8 cellular contexts compared by ENCODE assay signal in genomic region chrX:107205770-107206696, GRCh38. TPM values are rescaled to one million over a fixed set of nuclear protein-coding genes. Genes with fewer than 3 reads are reported as not detected.
A peak's percentile ranks its signal among the peaks of the same experiment; 100 is the strongest.
DNase-seq lines count a peak whose midpoint lies in the region; ATAC-seq lines count a peak whose summit lies in the region.

Gene DNAAF6 (plus strand): TSS chrX:107206611. CDS start chrX:107212876, 6,265 bp downstream.
Gene NUP62CL (minus strand): TSS chrX:107206433. CDS start chrX:107175146, 31,287 bp downstream.

- intact Hi-C loops in naive thymus-derived CD4-positive, alpha-beta T cell (cut with micrococcal nuclease), result loop anchor here (1.0 to 10.0 kb wide), 5 partner anchors 88 to 422 kb away; partner anchors contain the start of genes PRPS1 (in 2 of the 2) and RBM41 (in 2 of the 2)

- H3K4me1 Mint-ChIP-seq in naive thymus-derived CD4-positive, alpha-beta T cell, result peaks cover 0 to 11% (median 3%) of the 10 kb centered on the region in 7 donors

- no peaks in the 10 kb centered on the region for H3K9me3 Mint-ChIP-seq in naive thymus-derived CD4-positive, alpha-beta T cell

- peak within 1 kb of the TSS; percentile 57 for H3K27ac ChIP-seq in naive thymus-derived CD4-positive, alpha-beta T cell (ENCODE audit: low read depth, low read length)

- H3K27ac Mint-ChIP-seq in naive thymus-derived CD4-positive, alpha-beta T cell, result peak within 1 kb of the TSS; percentile 28 to 84 (median 74)

- no peaks in the 10 kb centered on the region for H3K27me3 ChIP-seq in naive thymus-derived CD4-positive, alpha-beta T cell (ENCODE audit: control insufficient read depth in 2 of 2, insufficient read depth in 2 of 2, low read length in 2 of 2)

- peaks cover 0 to 2% (median 0%) of the 10 kb centered on the region in 5 donors for H3K27me3 Mint-ChIP-seq in naive thymus-derived CD4-positive, alpha-beta T cell

- H3K36me3 Mint-ChIP-seq in naive thymus-derived CD4-positive, alpha-beta T cell, result no peaks in the 10 kb centered on the region

- CTCF ChIA-PET in naive thymus-derived CD4-positive, alpha-beta T cell (lab: Charles Lee), result no interaction called here

- POLR2A ChIA-PET in naive thymus-derived CD4-positive, alpha-beta T cell (lab: Charles Lee), result no interaction called here

- no peaks in the 10 kb centered on the region for H3K36me3 ChIP-seq in naive thymus-derived CD4-positive, alpha-beta T cell (ENCODE audit: control insufficient read depth in 2 of 3, insufficient read depth in 3 of 3, low read length in 3 of 3)

- peak; percentile 65 for ATAC-seq in GM19324 (IDR thresholded peaks at IDR 0.05; ENCODE audit: low FRiP score, unreplicated experiment)
- peak; percentile 97 for ATAC-seq in HG03442 (IDR thresholded peaks at IDR 0.05; ENCODE audit: unreplicated experiment)
- peak; percentile 80 for ATAC-seq in esophagus mucosa
- ATAC-seq in naive thymus-derived CD4-positive, alpha-beta T cell, result peak; percentile 94

- H3K4me1 ChIP-seq in naive thymus-derived CD4-positive, alpha-beta T cell (ENCODE audit: control insufficient read depth in 2 of 2, insufficient read depth in 2 of 2, low read length in 2 of 2), result no peaks in the 10 kb centered on the region

- H3K4me3 ChIP-seq in naive thymus-derived CD4-positive, alpha-beta T cell (ENCODE audit: low read length), result peak within 1 kb of the TSS; percentile 72

- no peaks in the 10 kb centered on the region for H3K9me3 ChIP-seq in naive thymus-derived CD4-positive, alpha-beta T cell (ENCODE audit: control insufficient read depth in 2 of 3, low read length in 3 of 3)

- H3K4me3 Mint-ChIP-seq in naive thymus-derived CD4-positive, alpha-beta T cell, result peak within 1 kb of the TSS; percentile 80 to 93 (median 90)

- DNase-seq in AG08395 (ENCODE audit: low spot score), result peak; percentile 2
- DNase-seq in NCI-H748 treated with DMSO at 0.1 percent for 48 hours (lab: John Stamatoyannopoulos, UW), result peak; percentile 79
- peak; percentile 47 for DNase-seq in activated T-cell treated with anti-CD3 and anti-CD28 coated beads for 4 hours
- DNase-seq in naive thymus-derived CD4-positive, alpha-beta T cell, result peak; percentile 28 to 75 (median 61)
- peak; percentile 53 for DNase-seq in stimulated activated naive CD4-positive, alpha-beta T cell treated with Interleukin-2 at 50 U/mL for 16 hours (lab: John Stamatoyannopoulos, UW)

RNA-seq across cellular contexts. Expression of gene DNAAF6, which starts in this region (rescaled TPM):
- not detected for total RNA-seq in esophagus mucosa
- not detected for total RNA-seq in naive thymus-derived CD4-positive, alpha-beta T cell
- not detected for polyA plus RNA-seq in naive thymus-derived CD4-positive, alpha-beta T cell

RNA-seq across cellular contexts. Expression of gene NUP62CL, which starts in this region (rescaled TPM):
- 1.7 TPM for total RNA-seq in esophagus mucosa
- total RNA-seq in naive thymus-derived CD4-positive, alpha-beta T cell, result 1 to 10 TPM in 3 of 5 experiments, under 1 TPM in 2; 0.73 to 2.1 (median 1.6) TPM
- polyA plus RNA-seq in naive thymus-derived CD4-positive, alpha-beta T cell, result 1 to 10 TPM in 1 of 2 donors, under 1 TPM in 1; 0.57 to 1.2 TPM

Comparison
In these comparisons a context has a peak if more than half of its experiments do, and no peak if none do; other contexts are left out.
1. Peak in every context shown above with its lines: DNase-seq, ATAC-seq, H3K4me3 ChIP-seq and H3K27ac ChIP-seq.
2. DNase-seq: peak in every context shown above with its lines; median percentile 79 in NCI-H748 treated with DMSO at 0.1 percent for 48 hours; 61 in naive thymus-derived CD4-positive, alpha-beta T cell; 53 in stimulated activated naive CD4-positive, alpha-beta T cell treated with Interleukin-2 at 50 U/mL for 16 hours; 47 in activated T-cell treated with anti-CD3 and anti-CD28 coated beads for 4 hours; 2 in AG08395.